Comparison of ENCODE assay signal across 9 cellular contexts in the genomic region with DNA sequence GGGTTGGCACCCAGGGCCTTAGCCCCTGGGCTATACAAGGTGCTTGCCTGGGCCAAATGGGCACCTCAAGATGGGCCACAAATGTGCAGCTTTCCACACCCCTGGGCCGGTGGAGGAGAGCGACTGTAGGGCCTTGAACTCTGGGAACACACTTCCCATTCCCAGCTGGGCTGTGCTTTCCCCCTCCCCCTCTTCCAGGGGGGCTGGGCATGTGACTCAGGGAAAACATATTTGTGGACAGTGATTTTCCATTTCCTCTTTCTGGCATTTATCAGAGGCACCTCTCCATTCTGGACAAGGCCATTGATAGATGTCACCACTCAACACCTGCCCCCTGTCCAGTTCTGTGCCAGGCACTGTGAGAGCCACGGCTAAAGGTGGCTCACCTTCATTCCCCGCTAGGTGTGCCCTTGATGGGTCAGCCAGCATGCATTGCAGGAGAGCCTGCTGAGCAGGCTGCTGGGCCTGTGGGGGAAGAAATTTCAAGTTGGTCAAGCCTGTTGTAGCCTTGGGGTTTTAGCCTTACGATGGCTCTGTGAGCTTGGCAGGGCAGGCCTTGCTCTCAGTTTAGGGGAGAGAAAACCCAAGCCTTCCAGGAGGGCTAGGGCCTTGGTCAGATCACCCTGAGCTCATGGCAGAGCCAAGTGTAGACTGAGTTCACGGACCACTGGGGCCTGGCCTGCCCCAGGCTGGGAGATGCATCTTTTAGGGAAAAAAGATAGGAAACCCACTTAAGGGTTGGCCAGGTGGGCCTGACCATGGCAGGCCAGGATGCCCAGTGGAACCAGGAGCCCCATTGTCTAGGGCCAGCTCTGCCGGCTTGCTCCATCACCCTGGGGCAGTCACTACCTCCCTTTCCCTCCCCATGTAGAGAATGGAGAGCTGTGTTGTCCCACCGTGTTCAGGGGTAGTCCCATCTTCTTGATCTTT.
DNase-seq lines count a peak whose midpoint lies in the region; ATAC-seq, FAIRE-seq and TF ChIP-seq lines count a peak whose summit lies in the region.
"Had no signal": no experiment of that assay in that cellular context is flagged by ENCODE, and none has a peak within 500 bp of the region (broad histone marks: within the 10 kb centered on the region; RNA-seq: fewer than 3 reads in every experiment).

No MANE protein-coding gene starts in this region.

- H3K27ac ChIP-seq in kidney (ENCODE audit: low read depth in 2 of 2, low read length in 2 of 2) = peak overlapping the region; percentile 64 to 76
- H3K27ac ChIP-seq in temporal lobe (ENCODE audit: low read depth, low read length) = peak overlapping the region; percentile 79

- intact Hi-C loops in kidney (cut with DNase I) = no loop called here

- H3K9ac ChIP-seq in kidney (ENCODE audit: low read length in 2 of 2) = peak overlapping the region in 1 of 2 donors; percentile 62

- no peak for FAIRE-seq in kidney (lab: Jason Lieb, UNC)

- TF ChIP-seq CTCF in kidney (IDR thresholded peaks at IDR 0.05; ENCODE audit: borderline replicate concordance, extremely low read depth, insufficient read depth) = no peak

- ATAC-seq in HG03378 (IDR thresholded peaks at IDR 0.05; ENCODE audit: unreplicated experiment) (no peak), GM19395 (IDR thresholded peaks at IDR 0.05; ENCODE audit: unreplicated experiment) (no peak), GM21528 (IDR thresholded peaks at IDR 0.05; ENCODE audit: low FRiP score, unreplicated experiment) (no peak)

- no peak overlapping the region for H3K4me3 ChIP-seq in kidney (ENCODE audit: low read length in 2 of 2)
- H3K4me3 ChIP-seq: HAP-1 had no signal

- peaks cover 16 to 19% of the 10 kb centered on the region in 2 donors for H3K4me1 ChIP-seq in kidney (ENCODE audit: control insufficient read depth in 1 of 2, insufficient read depth in 1 of 2, low read depth in 1 of 2, low read length in 2 of 2)
- H3K4me1 ChIP-seq: HAP-1 had no signal

- no peaks in the 10 kb centered on the region for H3K9me3 ChIP-seq in kidney (ENCODE audit: control insufficient read depth in 1 of 2, low read length in 2 of 2)
- H3K9me3 ChIP-seq: HAP-1 had no signal

- H3K36me3 ChIP-seq in kidney (ENCODE audit: control insufficient read depth in 1 of 2, insufficient read depth in 2 of 2, low read length in 2 of 2) = peaks cover 44 to 76% of the 10 kb centered on the region in 2 donors

- DNase-seq in HT-29 (ENCODE audit: low spot score) (peak; percentile 17), cerebellar nuclear complex (lab: John Stamatoyannopoulos, UW) (peak; percentile 41 to 85), kidney (peak; percentile 78)
- no peak for DNase-seq in activated T-cell treated with anti-CD3 and anti-CD28 coated beads, Interleukin-2, amount 50 U/mL, for 1 hour
